In genomic region chr10:87660484-87661133, GRCh38 we compare ENCODE assay signal across 8 cellular contexts. TPM values are rescaled to one million over a fixed set of nuclear protein-coding genes. Genes with fewer than 3 reads are reported as not detected.
DNase-seq lines count a peak whose midpoint lies in the region; ATAC-seq and TF ChIP-seq lines count a peak whose summit lies in the region.

No MANE protein-coding gene starts in this region.

- no peaks in the 10 kb centered on the region for H3K9me2 ChIP-seq in neural cell (ENCODE audit: insufficient read depth, low read length)

- H3F3A ChIP-seq in neural cell (ENCODE audit: insufficient read depth, low read length, poor library complexity, severe bottlenecking), result no peaks in the 10 kb centered on the region

- no peak for TF ChIP-seq EP300 in neural cell (conservative IDR thresholded peaks at IDR 0.05; ENCODE audit: poor library complexity, severe bottlenecking)

- H3K36me3 ChIP-seq in RWPE2 (ENCODE audit: low read depth) (no peaks in the 10 kb centered on the region), esophagus (ENCODE audit: control insufficient read depth in 2 of 2, insufficient read depth in 2 of 2, low read length in 1 of 2) (no peaks in the 10 kb centered on the region), neural cell (ENCODE audit: insufficient read depth, low read length) (no peaks in the 10 kb centered on the region)

- H3K4me3 ChIP-seq in RWPE2 (ENCODE audit: severe bottlenecking), result peak overlapping the region; percentile 80
- H3K4me3 ChIP-seq in esophagus (ENCODE audit: low read depth in 1 of 2, low read length in 2 of 2), result peak overlapping the region; percentile 59 to 69
- H3K4me3 ChIP-seq in neural cell (ENCODE audit: low read length), result peak overlapping the region; percentile 80

- ATAC-seq in RWPE2 (ENCODE audit: low read depth) (peak; percentile 11; the same call in 1 of the 3 replicates), HG03097 (IDR thresholded peaks at IDR 0.05; ENCODE audit: low FRiP score, unreplicated experiment) (no peak), GM19463 (IDR thresholded peaks at IDR 0.05; ENCODE audit: unreplicated experiment) (no peak)

- H3K27me3 ChIP-seq in RWPE2 (ENCODE audit: insufficient read depth, poor library complexity, severe bottlenecking) (no peaks in the 10 kb centered on the region), esophagus (ENCODE audit: control insufficient read depth in 1 of 2, insufficient read depth in 2 of 2, low read length in 2 of 2) (no peaks in the 10 kb centered on the region), neural cell (ENCODE audit: insufficient read depth, low read depth, low read length) (peaks cover 41% of the 10 kb centered on the region)

- DNase-seq in GM04504 (ENCODE audit: low read depth) (peak; percentile 37), RWPE2 (ENCODE audit: low spot score) (no peak), NCI-H146 (lab: John Stamatoyannopoulos, UW) (no peak), GM20000 (ENCODE audit: low spot score) (no peak)

- TF ChIP-seq CTCF in RWPE2 (IDR thresholded peaks at IDR 0.05; ENCODE audit: poor library complexity, severe bottlenecking) (no peak), neural cell (IDR thresholded peaks at IDR 0.05; ENCODE audit: poor library complexity, severe bottlenecking) (no peak), GM20000 (IDR thresholded peaks at IDR 0.05; ENCODE audit: extremely low read depth, missing control alignments) (no peak)

- H4K20me1 ChIP-seq in neural cell (ENCODE audit: insufficient read depth), result no peaks in the 10 kb centered on the region

- H3K79me2 ChIP-seq in neural cell (replicated peaks; ENCODE audit: insufficient read depth, low read length), result no peaks in the 10 kb centered on the region

- no peaks in the 10 kb centered on the region for H3K9me3 ChIP-seq in RWPE2 (ENCODE audit: severe bottlenecking)
- no peaks in the 10 kb centered on the region for H3K9me3 ChIP-seq in esophagus (ENCODE audit: control insufficient read depth in 2 of 2, insufficient read depth in 1 of 2, low read depth in 1 of 2, low read length in 1 of 2)
- no peaks in the 10 kb centered on the region for H3K9me3 ChIP-seq in neural cell (ENCODE audit: low read length)

- H2AFZ ChIP-seq in neural cell (ENCODE audit: low read depth, low read length), result no peak overlapping the region

- H3K4me1 ChIP-seq in RWPE2 (ENCODE audit: insufficient read depth, poor library complexity, severe bottlenecking) (no peaks in the 10 kb centered on the region), esophagus (ENCODE audit: control insufficient read depth in 2 of 2, insufficient read depth in 2 of 2, low read length in 1 of 2) (peaks cover 0 to 3% of the 10 kb centered on the region in 2 donors)

- peak overlapping the region; percentile 54 for H3K9ac ChIP-seq in neural cell (ENCODE audit: low read length)

- 32 to 41% methylated on average over 12 of the region's 12 CpGs for WGBS in esophagus, 2 donors

- H3K27ac ChIP-seq in RWPE2 (ENCODE audit: poor library complexity, severe bottlenecking), result no peak overlapping the region
- peak overlapping the region in 1 of 2 donors; percentile 43 for H3K27ac ChIP-seq in esophagus (ENCODE audit: low read depth in 2 of 2, low read length in 1 of 2)
- H3K27ac ChIP-seq in neural cell (ENCODE audit: low read length), result no peak overlapping the region

- no peak for TF ChIP-seq RAD21 in neural cell (conservative IDR thresholded peaks at IDR 0.05)

- peak overlapping the region; percentile 70 for H3K4me2 ChIP-seq in neural cell (ENCODE audit: low read length)

TF ChIP-seq in neural cell, 6 proteins besides CTCF, POLR2A, EP300 and RAD21:
- TF ChIP-seq EZH2 (IDR thresholded peaks at IDR 0.05; ENCODE audit: borderline replicate concordance, insufficient read depth, low read length, poor library complexity, severe bottlenecking), result no peak

RNA-seq across cellular contexts. Expression of gene PAPSS2, which starts 0.9 kb away (rescaled TPM):
- polyA plus RNA-seq in esophagus (1 to 10 TPM; 1.3 to 1.7 TPM), neural cell (0.24 and 0.36 TPM in 2 replicates)
- polyA minus RNA-seq in neural cell, result 0.12 and 2.2 TPM in 2 replicates
